In the genomic region with DNA sequence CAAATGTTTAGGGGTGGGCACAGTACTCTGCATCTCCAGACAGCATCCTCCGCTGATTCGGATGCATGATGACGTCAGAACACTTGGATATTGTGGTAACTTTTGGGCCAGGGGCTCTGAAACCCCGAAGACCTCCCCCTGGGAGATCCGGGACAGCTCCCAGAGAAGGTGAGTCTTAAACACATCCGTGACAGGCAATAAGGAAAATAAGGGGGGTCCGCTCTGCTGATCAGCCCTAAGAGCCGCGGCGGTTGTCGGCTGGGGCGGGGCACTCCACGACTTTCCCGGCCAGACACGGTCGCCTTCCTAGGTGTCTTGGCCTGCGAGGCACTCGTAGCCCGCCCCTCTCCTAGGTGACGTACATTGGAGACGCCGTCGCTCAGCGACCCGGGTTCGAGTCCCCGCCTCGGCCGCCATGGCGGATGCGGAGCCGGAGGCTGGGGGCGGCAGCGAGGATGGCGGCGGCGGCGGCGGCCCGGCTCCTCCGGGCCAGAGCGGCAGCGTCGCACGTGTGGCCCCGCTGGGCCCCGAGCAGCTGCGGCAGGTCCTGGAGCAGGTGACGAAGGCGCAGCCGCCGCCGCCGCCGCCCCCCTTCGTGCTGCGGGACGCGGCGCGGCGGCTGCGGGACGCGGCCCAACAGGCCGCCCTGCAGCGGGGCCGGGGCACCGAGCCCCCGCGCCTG, we compare ENCODE assay signal across 8 cellular contexts. TPM values are rescaled to one million over a fixed set of nuclear protein-coding genes. Genes with fewer than 3 reads are reported as not detected.
DNase-seq lines count a peak whose midpoint lies in the region; ATAC-seq and TF ChIP-seq lines count a peak whose summit lies in the region.

Gene ZNF839, plus strand, starts transcription at position 396 of the 682 bp plus-strand sequence. Its CDS starts 20 bp downstream, at position 416.

- TF ChIP-seq CTCF in left ventricle myocardium inferior (IDR thresholded peaks at IDR 0.05; ENCODE audit: borderline replicate concordance) (no peak), prostate gland (IDR thresholded peaks at IDR 0.05) (peak in 1 of 4 experiments; percentile 25)

- WGBS in prostate gland: under 1% methylated on average over 24 of the region's 71 CpGs

- H3K27ac ChIP-seq in left ventricle myocardium inferior (replicated peaks): peak within 1 kb of the TSS; percentile 97
- H3K27ac ChIP-seq in prostate gland: peak within 1 kb of the TSS; percentile 96 to 97

- intact Hi-C loops in left ventricle myocardium inferior (cut with micrococcal nuclease) (no loop called here), prostate gland (cut with DNase I) (loop anchor here (5.0 to 10.0 kb wide), 4 partner anchors 43 to 355 kb away; partner anchors contain the start of genes CINP, DYNC1H1, HSP90AA1 and TECPR2)

- H3K9me3 ChIP-seq in left ventricle myocardium inferior (replicated peaks): no peaks in the 10 kb centered on the region
- H3K9me3 ChIP-seq in prostate gland: no peaks in the 10 kb centered on the region

- no peaks in the 10 kb centered on the region for H3K36me3 ChIP-seq in left ventricle myocardium inferior
- H3K36me3 ChIP-seq in prostate gland: no peaks in the 10 kb centered on the region

- peak; percentile 32 for TF ChIP-seq POLR2A in prostate gland (IDR thresholded peaks at IDR 0.05)

- H3K4me1 ChIP-seq in left ventricle myocardium inferior (peaks cover 62% of the 10 kb centered on the region), prostate gland (replicated peaks) (peaks cover 6% of the 10 kb centered on the region)

- H3K4me3 ChIP-seq in left ventricle myocardium inferior (peak within 1 kb of the TSS; percentile 91), prostate gland (peak within 1 kb of the TSS; percentile 72 to 82)

- ATAC-seq in GM18498 (IDR thresholded peaks at IDR 0.05; ENCODE audit: unreplicated experiment): peak; percentile 65
- ATAC-seq in HG02885 (IDR thresholded peaks at IDR 0.05; ENCODE audit: poor library complexity, unreplicated experiment): peak; percentile 69

- DNase-seq in NCI-H2029 (lab: John Stamatoyannopoulos, UW) (peak; percentile 78), T-helper 2 cell (peak; percentile 83 to 94 (median 90)), amniotic stem cell (lab: John Stamatoyannopoulos, UW) (peak; percentile 68), left ventricle myocardium inferior (peak; percentile 93), prostate gland (ENCODE audit: low spot score) (peak; percentile 89), ureter (ENCODE audit: low spot score) (peak; percentile 93)

- H3K27me3 ChIP-seq in left ventricle myocardium inferior (ENCODE audit: low read depth): no peaks in the 10 kb centered on the region
- no peaks in the 10 kb centered on the region for H3K27me3 ChIP-seq in prostate gland (replicated peaks; ENCODE audit: insufficient read depth)

RNA-seq across cellular contexts. Expression of gene ZNF839, which starts in this region (rescaled TPM):
- 6.9 TPM for total RNA-seq in left ventricle myocardium inferior
- 10 to 100 TPM; 11.7 to 33.8 TPM for total RNA-seq in prostate gland
- 18.1 TPM for total RNA-seq in ureter

Comparison
In these comparisons a context has a peak if more than half of its experiments do, and no peak if none do; other contexts are left out.
1. Peak in every context shown above with its lines: DNase-seq, ATAC-seq, H3K4me3 ChIP-seq and H3K27ac ChIP-seq.